In the genomic region with DNA sequence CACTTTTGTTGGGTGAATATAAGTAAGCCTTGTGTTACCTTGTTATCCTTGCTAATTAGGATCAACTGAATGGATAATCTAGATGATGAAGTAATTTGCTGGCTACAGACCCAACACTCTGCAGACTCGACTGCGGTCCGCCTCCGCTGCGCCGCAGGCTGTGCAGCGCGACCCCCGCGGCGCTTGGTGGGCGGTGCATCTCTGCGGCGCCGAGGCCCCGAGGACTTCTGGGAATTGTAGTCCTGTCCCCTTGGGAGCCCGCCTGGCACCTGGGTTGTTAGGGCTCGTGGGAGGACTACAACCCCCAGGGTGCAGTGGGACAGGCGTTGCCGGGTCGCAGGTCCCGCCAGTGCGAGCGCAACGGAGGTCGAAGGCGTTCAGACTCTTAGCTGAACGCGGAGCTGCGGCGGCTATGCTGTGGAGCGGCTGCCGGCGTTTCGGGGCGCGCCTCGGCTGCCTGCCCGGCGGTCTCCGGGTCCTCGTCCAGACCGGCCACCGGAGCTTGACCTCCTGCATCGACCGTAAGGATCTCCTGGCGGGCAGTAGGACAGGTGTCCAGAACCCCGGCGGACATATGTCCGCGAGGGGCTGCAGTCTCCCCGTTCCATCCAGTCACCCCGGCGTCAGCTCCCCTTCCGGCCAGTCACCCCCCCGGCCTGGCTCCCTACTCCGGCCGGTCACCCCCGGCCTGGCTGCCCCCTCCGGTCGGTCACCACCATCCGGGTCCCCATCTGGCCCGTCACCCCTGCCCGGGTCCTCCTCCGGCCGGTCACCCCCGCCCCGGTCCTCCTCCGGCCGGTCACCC, we compare ENCODE assay signal across 1 cellular context.
TF ChIP-seq lines count a peak whose summit lies in the region.

A gene (plus strand): TSS at position 380 of the 805 bp plus-strand sequence. CDS start 33 bp downstream, at position 413.
A gene (minus strand): TSS at position 164 of the 805 bp plus-strand sequence. CDS start 470 bp downstream, outside the sequence.

TF ChIP-seq in GM12878, 131 proteins besides CTCF, POLR2A, EP300 and RAD21 (continued from another document and continues in another):
- TF ChIP-seq, protein P1, sequence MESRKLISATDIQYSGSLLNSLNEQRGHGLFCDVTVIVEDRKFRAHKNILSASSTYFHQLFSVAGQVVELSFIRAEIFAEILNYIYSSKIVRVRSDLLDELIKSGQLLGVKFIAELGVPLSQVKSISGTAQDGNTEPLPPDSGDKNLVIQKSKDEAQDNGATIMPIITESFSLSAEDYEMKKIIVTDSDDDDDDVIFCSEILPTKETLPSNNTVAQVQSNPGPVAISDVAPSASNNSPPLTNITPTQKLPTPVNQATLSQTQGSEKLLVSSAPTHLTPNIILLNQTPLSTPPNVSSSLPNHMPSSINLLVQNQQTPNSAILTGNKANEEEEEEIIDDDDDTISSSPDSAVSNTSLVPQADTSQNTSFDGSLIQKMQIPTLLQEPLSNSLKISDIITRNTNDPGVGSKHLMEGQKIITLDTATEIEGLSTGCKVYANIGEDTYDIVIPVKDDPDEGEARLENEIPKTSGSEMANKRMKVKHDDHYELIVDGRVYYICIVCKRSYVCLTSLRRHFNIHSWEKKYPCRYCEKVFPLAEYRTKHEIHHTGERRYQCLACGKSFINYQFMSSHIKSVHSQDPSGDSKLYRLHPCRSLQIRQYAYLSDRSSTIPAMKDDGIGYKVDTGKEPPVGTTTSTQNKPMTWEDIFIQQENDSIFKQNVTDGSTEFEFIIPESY (IDR thresholded peaks at IDR 0.05): no peak
- TF ChIP-seq, protein P2, sequence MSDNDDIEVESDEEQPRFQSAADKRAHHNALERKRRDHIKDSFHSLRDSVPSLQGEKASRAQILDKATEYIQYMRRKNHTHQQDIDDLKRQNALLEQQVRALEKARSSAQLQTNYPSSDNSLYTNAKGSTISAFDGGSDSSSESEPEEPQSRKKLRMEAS (IDR thresholded peaks at IDR 0.05; ENCODE audit: low read depth, low read length): no peak; the same call in 1 of the 2 replicates
- TF ChIP-seq, protein P3, sequence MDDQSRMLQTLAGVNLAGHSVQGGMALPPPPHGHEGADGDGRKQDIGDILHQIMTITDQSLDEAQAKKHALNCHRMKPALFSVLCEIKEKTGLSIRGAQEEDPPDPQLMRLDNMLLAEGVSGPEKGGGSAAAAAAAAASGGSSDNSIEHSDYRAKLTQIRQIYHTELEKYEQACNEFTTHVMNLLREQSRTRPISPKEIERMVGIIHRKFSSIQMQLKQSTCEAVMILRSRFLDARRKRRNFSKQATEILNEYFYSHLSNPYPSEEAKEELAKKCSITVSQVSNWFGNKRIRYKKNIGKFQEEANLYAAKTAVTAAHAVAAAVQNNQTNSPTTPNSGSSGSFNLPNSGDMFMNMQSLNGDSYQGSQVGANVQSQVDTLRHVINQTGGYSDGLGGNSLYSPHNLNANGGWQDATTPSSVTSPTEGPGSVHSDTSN (IDR thresholded peaks at IDR 0.05; ENCODE audit: insufficient replicate concordance, low read depth, low read length): no peak
- TF ChIP-seq BRCA1 (IDR thresholded peaks at IDR 0.05; ENCODE audit: low read depth, low read length) (no peak), GATAD2B (conservative IDR thresholded peaks at IDR 0.05; ENCODE audit: low read depth) (0 out of 2 replicates have a peak, but pooled peaks have one; percentile 36), DPF2 (IDR thresholded peaks at IDR 0.05) (no peak), RELA (IDR thresholded peaks at IDR 0.05; ENCODE audit: borderline replicate concordance, partially characterized antibody) (peak; percentile 90), POU2F2 (IDR thresholded peaks at IDR 0.05; ENCODE audit: borderline replicate concordance, low read depth, low read length) (no peak), HDAC2 (IDR thresholded peaks at IDR 0.05) (no peak), WRNIP1 (IDR thresholded peaks at IDR 0.05; ENCODE audit: borderline replicate concordance, low read depth, low read length) (no peak), TAF1 (IDR thresholded peaks at IDR 0.05; ENCODE audit: borderline replicate concordance, low read depth, low read length) (peak; percentile 78; the same call in 1 of the 2 replicates), ZSCAN29 (IDR thresholded peaks at IDR 0.05) (no peak), SREBF1 (IDR thresholded peaks at IDR 0.05; ENCODE audit: low read length) (peak; percentile 90), TARDBP (IDR thresholded peaks at IDR 0.05; ENCODE audit: borderline replicate concordance) (peak; percentile 93; the same call in 1 of the 2 replicates), ZNF24 (IDR thresholded peaks at IDR 0.05) (no peak), MYC (IDR thresholded peaks at IDR 0.05; ENCODE audit: insufficient read depth, insufficient read length, insufficient replicate concordance, low read length, severe bottlenecking) (no peak), IKZF2 (IDR thresholded peaks at IDR 0.05) (no peak), SMAD1 (IDR thresholded peaks at IDR 0.05; ENCODE audit: low read depth, partially characterized antibody) (no peak), MTA3 (IDR thresholded peaks at IDR 0.05; ENCODE audit: borderline replicate concordance, low read length) (no peak), GABPA (IDR thresholded peaks at IDR 0.05; ENCODE audit: low read depth) (no peak), JUNB (IDR thresholded peaks at IDR 0.05) (no peak), EED (IDR thresholded peaks at IDR 0.05; ENCODE audit: low read depth) (no peak), NRF1 (conservative IDR thresholded peaks at IDR 0.05; ENCODE audit: low read depth, low read length) (0 out of 2 replicates have a peak, but pooled peaks have one; percentile 9), BCL11A (IDR thresholded peaks at IDR 0.05; ENCODE audit: low read depth, low read length) (no peak), PAX8 (IDR thresholded peaks at IDR 0.05) (no peak), CBFB (IDR thresholded peaks at IDR 0.05; ENCODE audit: low read depth) (0 out of 2 replicates have a peak, but pooled peaks have one; percentile 17), SUPT20H (IDR thresholded peaks at IDR 0.05; ENCODE audit: borderline replicate concordance, control insufficient read depth, low read depth, low read length) (no peak), POLR2AphosphoS5 (IDR thresholded peaks at IDR 0.05; ENCODE audit: low read length) (peak; percentile 72), CBX5 (IDR thresholded peaks at IDR 0.05; ENCODE audit: low read depth) (no peak), SUZ12 (IDR thresholded peaks at IDR 0.05; ENCODE audit: unreplicated experiment) (no peak), ZNF622 (IDR thresholded peaks at IDR 0.05) (no peak), SMC3 (IDR thresholded peaks at IDR 0.05; ENCODE audit: borderline replicate concordance, low read length) (no peak), RUNX3 (IDR thresholded peaks at IDR 0.05; ENCODE audit: low read length) (peak; percentile 79), NFXL1 (IDR thresholded peaks at IDR 0.05; ENCODE audit: borderline replicate concordance) (no peak), CHD2 (IDR thresholded peaks at IDR 0.05; ENCODE audit: borderline replicate concordance, low read depth, low read length) (peak; percentile 58; the same call in 1 of the 2 replicates), CREB1 (IDR thresholded peaks at IDR 0.05; ENCODE audit: low read depth) (peak; percentile 75; the same call in 1 of the 2 replicates), EGR1 (IDR thresholded peaks at IDR 0.05; ENCODE audit: borderline replicate concordance in 1 of 2, low read depth in 2 of 2, low read length in 2 of 2) (peak; percentile 45 to 86), LARP7 (IDR thresholded peaks at IDR 0.05) (peak; percentile 47; the same call in 1 of the 2 replicates), FOXM1 (IDR thresholded peaks at IDR 0.05; ENCODE audit: low read depth, low read length) (no peak), TBL1XR1 (IDR thresholded peaks at IDR 0.05; ENCODE audit: low read depth, low read length) (peak; percentile 55; the same call in 1 of the 2 replicates), NR2C1 (IDR thresholded peaks at IDR 0.05) (peak; percentile 98), EZH2 (IDR thresholded peaks at IDR 0.05; ENCODE audit: borderline replicate concordance, control insufficient read depth, low read depth, low read length) (no peak), NFYA (IDR thresholded peaks at IDR 0.05; ENCODE audit: borderline replicate concordance, low read depth, low read length) (no peak)
- TF ChIP-seq, protein P4, sequence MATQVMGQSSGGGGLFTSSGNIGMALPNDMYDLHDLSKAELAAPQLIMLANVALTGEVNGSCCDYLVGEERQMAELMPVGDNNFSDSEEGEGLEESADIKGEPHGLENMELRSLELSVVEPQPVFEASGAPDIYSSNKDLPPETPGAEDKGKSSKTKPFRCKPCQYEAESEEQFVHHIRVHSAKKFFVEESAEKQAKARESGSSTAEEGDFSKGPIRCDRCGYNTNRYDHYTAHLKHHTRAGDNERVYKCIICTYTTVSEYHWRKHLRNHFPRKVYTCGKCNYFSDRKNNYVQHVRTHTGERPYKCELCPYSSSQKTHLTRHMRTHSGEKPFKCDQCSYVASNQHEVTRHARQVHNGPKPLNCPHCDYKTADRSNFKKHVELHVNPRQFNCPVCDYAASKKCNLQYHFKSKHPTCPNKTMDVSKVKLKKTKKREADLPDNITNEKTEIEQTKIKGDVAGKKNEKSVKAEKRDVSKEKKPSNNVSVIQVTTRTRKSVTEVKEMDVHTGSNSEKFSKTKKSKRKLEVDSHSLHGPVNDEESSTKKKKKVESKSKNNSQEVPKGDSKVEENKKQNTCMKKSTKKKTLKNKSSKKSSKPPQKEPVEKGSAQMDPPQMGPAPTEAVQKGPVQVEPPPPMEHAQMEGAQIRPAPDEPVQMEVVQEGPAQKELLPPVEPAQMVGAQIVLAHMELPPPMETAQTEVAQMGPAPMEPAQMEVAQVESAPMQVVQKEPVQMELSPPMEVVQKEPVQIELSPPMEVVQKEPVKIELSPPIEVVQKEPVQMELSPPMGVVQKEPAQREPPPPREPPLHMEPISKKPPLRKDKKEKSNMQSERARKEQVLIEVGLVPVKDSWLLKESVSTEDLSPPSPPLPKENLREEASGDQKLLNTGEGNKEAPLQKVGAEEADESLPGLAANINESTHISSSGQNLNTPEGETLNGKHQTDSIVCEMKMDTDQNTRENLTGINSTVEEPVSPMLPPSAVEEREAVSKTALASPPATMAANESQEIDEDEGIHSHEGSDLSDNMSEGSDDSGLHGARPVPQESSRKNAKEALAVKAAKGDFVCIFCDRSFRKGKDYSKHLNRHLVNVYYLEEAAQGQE (IDR thresholded peaks at IDR 0.05; ENCODE audit: low read depth, low read length): no peak
- TF ChIP-seq, protein P5, sequence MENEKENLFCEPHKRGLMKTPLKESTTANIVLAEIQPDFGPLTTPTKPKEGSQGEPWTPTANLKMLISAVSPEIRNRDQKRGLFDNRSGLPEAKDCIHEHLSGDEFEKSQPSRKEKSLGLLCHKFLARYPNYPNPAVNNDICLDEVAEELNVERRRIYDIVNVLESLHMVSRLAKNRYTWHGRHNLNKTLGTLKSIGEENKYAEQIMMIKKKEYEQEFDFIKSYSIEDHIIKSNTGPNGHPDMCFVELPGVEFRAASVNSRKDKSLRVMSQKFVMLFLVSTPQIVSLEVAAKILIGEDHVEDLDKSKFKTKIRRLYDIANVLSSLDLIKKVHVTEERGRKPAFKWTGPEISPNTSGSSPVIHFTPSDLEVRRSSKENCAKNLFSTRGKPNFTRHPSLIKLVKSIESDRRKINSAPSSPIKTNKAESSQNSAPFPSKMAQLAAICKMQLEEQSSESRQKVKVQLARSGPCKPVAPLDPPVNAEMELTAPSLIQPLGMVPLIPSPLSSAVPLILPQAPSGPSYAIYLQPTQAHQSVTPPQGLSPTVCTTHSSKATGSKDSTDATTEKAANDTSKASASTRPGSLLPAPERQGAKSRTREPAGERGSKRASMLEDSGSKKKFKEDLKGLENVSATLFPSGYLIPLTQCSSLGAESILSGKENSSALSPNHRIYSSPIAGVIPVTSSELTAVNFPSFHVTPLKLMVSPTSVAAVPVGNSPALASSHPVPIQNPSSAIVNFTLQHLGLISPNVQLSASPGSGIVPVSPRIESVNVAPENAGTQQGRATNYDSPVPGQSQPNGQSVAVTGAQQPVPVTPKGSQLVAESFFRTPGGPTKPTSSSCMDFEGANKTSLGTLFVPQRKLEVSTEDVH (IDR thresholded peaks at IDR 0.05; ENCODE audit: low read depth, partially characterized antibody): no peak
- TF ChIP-seq, protein P6, sequence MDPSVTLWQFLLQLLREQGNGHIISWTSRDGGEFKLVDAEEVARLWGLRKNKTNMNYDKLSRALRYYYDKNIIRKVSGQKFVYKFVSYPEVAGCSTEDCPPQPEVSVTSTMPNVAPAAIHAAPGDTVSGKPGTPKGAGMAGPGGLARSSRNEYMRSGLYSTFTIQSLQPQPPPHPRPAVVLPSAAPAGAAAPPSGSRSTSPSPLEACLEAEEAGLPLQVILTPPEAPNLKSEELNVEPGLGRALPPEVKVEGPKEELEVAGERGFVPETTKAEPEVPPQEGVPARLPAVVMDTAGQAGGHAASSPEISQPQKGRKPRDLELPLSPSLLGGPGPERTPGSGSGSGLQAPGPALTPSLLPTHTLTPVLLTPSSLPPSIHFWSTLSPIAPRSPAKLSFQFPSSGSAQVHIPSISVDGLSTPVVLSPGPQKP (IDR thresholded peaks at IDR 0.05; ENCODE audit: low read depth, low read length): 0 out of 2 replicates have a peak, but pooled peaks have one; percentile 40
- TF ChIP-seq, protein P7, sequence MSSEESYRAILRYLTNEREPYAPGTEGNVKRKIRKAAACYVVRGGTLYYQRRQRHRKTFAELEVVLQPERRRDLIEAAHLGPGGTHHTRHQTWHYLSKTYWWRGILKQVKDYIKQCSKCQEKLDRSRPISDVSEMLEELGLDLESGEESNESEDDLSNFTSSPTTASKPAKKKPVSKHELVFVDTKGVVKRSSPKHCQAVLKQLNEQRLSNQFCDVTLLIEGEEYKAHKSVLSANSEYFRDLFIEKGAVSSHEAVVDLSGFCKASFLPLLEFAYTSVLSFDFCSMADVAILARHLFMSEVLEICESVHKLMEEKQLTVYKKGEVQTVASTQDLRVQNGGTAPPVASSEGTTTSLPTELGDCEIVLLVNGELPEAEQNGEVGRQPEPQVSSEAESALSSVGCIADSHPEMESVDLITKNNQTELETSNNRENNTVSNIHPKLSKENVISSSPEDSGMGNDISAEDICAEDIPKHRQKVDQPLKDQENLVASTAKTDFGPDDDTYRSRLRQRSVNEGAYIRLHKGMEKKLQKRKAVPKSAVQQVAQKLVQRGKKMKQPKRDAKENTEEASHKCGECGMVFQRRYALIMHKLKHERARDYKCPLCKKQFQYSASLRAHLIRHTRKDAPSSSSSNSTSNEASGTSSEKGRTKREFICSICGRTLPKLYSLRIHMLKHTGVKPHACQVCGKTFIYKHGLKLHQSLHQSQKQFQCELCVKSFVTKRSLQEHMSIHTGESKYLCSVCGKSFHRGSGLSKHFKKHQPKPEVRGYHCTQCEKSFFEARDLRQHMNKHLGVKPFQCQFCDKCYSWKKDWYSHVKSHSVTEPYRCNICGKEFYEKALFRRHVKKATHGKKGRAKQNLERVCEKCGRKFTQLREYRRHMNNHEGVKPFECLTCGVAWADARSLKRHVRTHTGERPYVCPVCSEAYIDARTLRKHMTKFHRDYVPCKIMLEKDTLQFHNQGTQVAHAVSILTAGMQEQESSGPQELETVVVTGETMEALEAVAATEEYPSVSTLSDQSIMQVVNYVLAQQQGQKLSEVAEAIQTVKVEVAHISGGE (CRISPR knock-in tag; IDR thresholded peaks at IDR 0.05): no peak
- TF ChIP-seq, protein P8, sequence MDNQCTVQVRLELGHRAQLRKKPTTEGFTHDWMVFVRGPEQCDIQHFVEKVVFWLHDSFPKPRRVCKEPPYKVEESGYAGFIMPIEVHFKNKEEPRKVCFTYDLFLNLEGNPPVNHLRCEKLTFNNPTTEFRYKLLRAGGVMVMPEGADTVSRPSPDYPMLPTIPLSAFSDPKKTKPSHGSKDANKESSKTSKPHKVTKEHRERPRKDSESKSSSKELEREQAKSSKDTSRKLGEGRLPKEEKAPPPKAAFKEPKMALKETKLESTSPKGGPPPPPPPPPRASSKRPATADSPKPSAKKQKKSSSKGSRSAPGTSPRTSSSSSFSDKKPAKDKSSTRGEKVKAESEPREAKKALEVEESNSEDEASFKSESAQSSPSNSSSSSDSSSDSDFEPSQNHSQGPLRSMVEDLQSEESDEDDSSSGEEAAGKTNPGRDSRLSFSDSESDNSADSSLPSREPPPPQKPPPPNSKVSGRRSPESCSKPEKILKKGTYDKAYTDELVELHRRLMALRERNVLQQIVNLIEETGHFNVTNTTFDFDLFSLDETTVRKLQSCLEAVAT (IDR thresholded peaks at IDR 0.05): no peak
